ENCODE assay signal across 10 cellular contexts in the genomic region with DNA sequence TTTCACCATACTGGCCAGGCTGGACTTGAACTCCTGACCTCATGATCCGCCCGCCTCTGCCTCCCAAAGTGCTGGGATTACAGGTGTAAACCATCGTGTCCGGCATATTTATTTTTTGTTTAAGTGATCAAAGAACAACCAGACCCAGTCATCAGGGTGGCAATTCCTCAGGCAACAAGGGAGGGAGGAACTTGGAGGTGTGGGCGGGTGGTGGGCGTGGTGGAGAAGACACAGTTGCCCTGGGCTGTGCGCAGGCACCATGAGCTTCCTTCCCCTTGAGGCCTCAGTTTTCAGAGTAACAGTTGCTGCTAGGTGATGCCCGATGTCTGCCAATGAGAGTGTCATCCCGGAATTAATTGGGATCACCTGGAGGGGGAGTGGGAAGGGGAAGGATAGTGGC.
"Had no signal": no experiment of that assay in that cellular context is flagged by ENCODE, and none has a peak within 500 bp of the region (broad histone marks: within the 10 kb centered on the region; RNA-seq: fewer than 3 reads in every experiment).

No MANE protein-coding gene starts in this region.

- H3K36me3 Mint-ChIP-seq: IgD-negative memory B cell had no signal

- H3K27ac ChIP-seq: HL-60 had no signal

- DNase-seq: H9, HCEC 1CT, HFFc6, KG1 had no signal

- H3K4me2 ChIP-seq: GM23338 had no signal

- H3K9me3 Mint-ChIP-seq: IgD-negative memory B cell had no signal

- H3K4me3 Mint-ChIP-seq: GM23338, H9, HFFc6, IgD-negative memory B cell had no signal

- ATAC-seq: GM23338, HepG2 had no signal

- H3K4me1 Mint-ChIP-seq: GM23338, H9 had no signal

- H2AFZ ChIP-seq: GM23338 had no signal

- H3K27ac Mint-ChIP-seq: GM23338, H9, HFFc6 had no signal

- H3K4me3 ChIP-seq: GM23338 had no signal

- FAIRE-seq: H1, H54, HepG2 had no signal
